23 cellular contexts compared by ENCODE assay signal in the genomic region with DNA sequence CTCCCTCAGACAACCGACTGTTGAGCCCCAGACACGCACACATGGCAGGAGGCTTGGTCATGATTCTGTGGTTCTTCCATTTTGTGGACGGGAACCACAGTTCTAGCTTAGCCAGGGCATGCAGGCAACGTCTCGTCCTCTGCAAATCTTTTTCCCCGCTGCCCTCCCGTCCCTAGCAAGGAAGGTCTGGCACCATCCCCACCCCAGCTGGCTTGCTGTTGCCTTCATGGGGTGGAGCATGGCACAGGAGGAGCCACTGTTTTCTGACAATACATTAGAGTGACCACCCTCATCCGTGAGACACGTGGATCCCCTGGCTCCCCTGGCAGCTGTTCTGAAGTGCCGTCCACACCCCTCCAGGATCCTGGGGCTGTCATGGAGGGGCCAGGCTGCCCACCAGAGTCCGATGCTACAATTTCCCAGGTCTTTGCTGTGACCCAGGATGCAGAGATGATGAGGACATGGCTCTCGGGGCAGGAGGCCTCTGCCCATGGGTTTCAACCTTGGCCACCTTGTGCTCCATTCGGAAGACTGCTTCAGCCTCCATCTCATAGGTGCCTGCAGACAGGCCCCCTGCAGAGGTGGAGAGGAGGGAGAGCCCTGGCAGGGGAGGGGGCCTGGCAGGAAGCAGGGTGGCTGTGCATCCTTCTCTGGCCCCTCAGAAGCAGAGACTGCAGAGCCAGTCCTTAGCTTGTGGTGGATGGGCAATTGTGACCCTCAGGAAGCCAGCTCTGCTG.
A peak's percentile ranks its signal among the peaks of the same experiment; 100 is the strongest.
DNase-seq lines count a peak whose midpoint lies in the region; ATAC-seq, FAIRE-seq and TF ChIP-seq lines count a peak whose summit lies in the region.
"Had no signal": no experiment of that assay in that cellular context is flagged by ENCODE, and none has a peak within 500 bp of the region (broad histone marks: within the 10 kb centered on the region; RNA-seq: fewer than 3 reads in every experiment).

No MANE protein-coding gene starts in this region.

- H4K20me1 ChIP-seq in H9 (ENCODE audit: control insufficient read depth, insufficient read depth, insufficient read length) (no peaks in the 10 kb centered on the region), MM.1S (ENCODE audit: insufficient read depth, low read length) (no peaks in the 10 kb centered on the region)
- H4K20me1 ChIP-seq: BLaER1 had no signal

- H3K4me1 ChIP-seq in H9 (ENCODE audit: insufficient read depth, low read length) (no peaks in the 10 kb centered on the region), kidney (ENCODE audit: control insufficient read depth in 1 of 2, insufficient read depth in 1 of 2, low read depth in 1 of 2, low read length in 2 of 2) (peaks cover 4 to 6% of the 10 kb centered on the region in 2 donors), MM.1S (ENCODE audit: low read length) (0 out of 2 replicates have a peak, but pooled peaks cover 8% of the 10 kb centered on the region)

- H3K27me3 ChIP-seq in H9 (ENCODE audit: insufficient read depth, low read length) (no peaks in the 10 kb centered on the region), MM.1S (replicated peaks; ENCODE audit: insufficient read depth, low read length) (no peaks in the 10 kb centered on the region)
- H3K27me3 ChIP-seq: BLaER1 had no signal

- H2BK12ac ChIP-seq in H9 (ENCODE audit: insufficient read length, low read depth, low read length), result no peak overlapping the region

- H2BK15ac ChIP-seq in H9 (ENCODE audit: low read depth, low read length), result no peak overlapping the region

- no peaks in the 10 kb centered on the region for H3K23me2 ChIP-seq in H9 (ENCODE audit: insufficient read length, low read depth, low read length, poor library complexity, severe bottlenecking)

- H3K4me2 ChIP-seq in H9 (ENCODE audit: insufficient read depth, insufficient read length, low read length) (no peak overlapping the region), MM.1S (ENCODE audit: low read depth, low read length) (no peak overlapping the region)
- H3K4me2 ChIP-seq: BLaER1 had no signal

- no peak overlapping the region for H3K4ac ChIP-seq in H9 (ENCODE audit: low read depth, low read length)

- WGBS in H9 (ENCODE audit: extremely low coverage, insufficient read length, low lambda C conversion rate), result no CpG with 5 or more reads among the region's 13 CpGs

- H3F3A ChIP-seq in MM.1S (ENCODE audit: insufficient read depth, low read length), result no peaks in the 10 kb centered on the region

- H3K23ac ChIP-seq in H9 (ENCODE audit: insufficient read length, low read depth, low read length), result no peak overlapping the region

- no peak overlapping the region for H2BK120ac ChIP-seq in H9 (ENCODE audit: low read depth, low read length, poor library complexity, severe bottlenecking)

- TF ChIP-seq CTCF in H9 (conservative IDR thresholded peaks at IDR 0.05), result no peak
- TF ChIP-seq CTCF in kidney (IDR thresholded peaks at IDR 0.05; ENCODE audit: borderline replicate concordance, extremely low read depth, insufficient read depth), result no peak
- TF ChIP-seq CTCF in type B pancreatic cell (conservative IDR thresholded peaks at IDR 0.05), result no peak
- no peak for TF ChIP-seq CTCF in MM.1S (IDR thresholded peaks at IDR 0.05; ENCODE audit: low read length)

- peak overlapping the region; percentile 65; the same call in 1 of the 2 replicates for H3K14ac ChIP-seq in H9 (ENCODE audit: insufficient read depth, low read length)

- H3K4me1 Mint-ChIP-seq in H9 (peaks cover 0 to 3% of the 10 kb centered on the region in 2 experiments; a peak in 1 of 4 replicates), type B pancreatic cell (ENCODE audit: unreplicated experiment) (no peaks in the 10 kb centered on the region)
- no peaks in the 10 kb centered on the region for H3K4me1 Mint-ChIP-seq in activated naive CD8-positive, alpha-beta T cell treated with anti-CD3 and anti-CD28 coated beads, Interleukin-2, amount 50 U/mL, for 24 hours
- H3K4me1 Mint-ChIP-seq: CD14-positive monocyte; CD4-positive, alpha-beta memory T cell had no signal

- H4K91ac ChIP-seq in H9 (ENCODE audit: insufficient read length, low read depth, low read length), result no peak overlapping the region

- H3K4me3 ChIP-seq in kidney (ENCODE audit: low read length in 2 of 2) (no peak overlapping the region), MM.1S (ENCODE audit: low read length) (no peak overlapping the region)
- H3K4me3 ChIP-seq: BLaER1, GM23248 had no signal

- no peaks in the 10 kb centered on the region for H3K9me2 ChIP-seq in MM.1S (replicated peaks; ENCODE audit: insufficient read depth, low read length)

- H3K27ac ChIP-seq in H9 (ENCODE audit: insufficient read length, low read depth, low read length), result no peak overlapping the region
- H3K27ac ChIP-seq in kidney (ENCODE audit: low read depth in 2 of 2, low read length in 2 of 2), result no peak overlapping the region
- H3K27ac ChIP-seq in MM.1S (ENCODE audit: low read length), result no peak overlapping the region
- H3K27ac ChIP-seq: 22Rv1, BLaER1, GM23248 had no signal

- no peaks in the 10 kb centered on the region for H3K9me3 ChIP-seq in H9 (ENCODE audit: control insufficient read depth, low read depth, low read length)
- no peaks in the 10 kb centered on the region for H3K9me3 ChIP-seq in kidney (ENCODE audit: control insufficient read depth in 1 of 2, low read length in 2 of 2)
- no peaks in the 10 kb centered on the region for H3K9me3 ChIP-seq in MM.1S (replicated peaks; ENCODE audit: insufficient read depth, low read length)
- H3K9me3 ChIP-seq: BLaER1 had no signal

- no peak overlapping the region for H4K8ac ChIP-seq in H9 (replicated peaks; ENCODE audit: insufficient read length, low read depth, low read length)

- ATAC-seq in activated naive CD8-positive, alpha-beta T cell treated with anti-CD3 and anti-CD28 coated beads, Interleukin-2, amount 50 U/mL, for 24 hours, result no peak
- ATAC-seq: HCT116 had no signal

- FAIRE-seq in kidney (lab: Jason Lieb, UNC), result no peak
- FAIRE-seq: GM12892, GM18507, H54, HepG2, HTR-8/SVneo had no signal

- H3K36me3 ChIP-seq in kidney (ENCODE audit: control insufficient read depth in 1 of 2, insufficient read depth in 2 of 2, low read length in 2 of 2) (no peaks in the 10 kb centered on the region), MM.1S (replicated peaks; ENCODE audit: insufficient read depth, low read length) (no peaks in the 10 kb centered on the region)
- H3K36me3 ChIP-seq: BLaER1 had no signal

- H3T11ph ChIP-seq in H9 (ENCODE audit: low read length), result no peak overlapping the region

- H2BK5ac ChIP-seq in H9 (ENCODE audit: insufficient read length, low read length), result no peak overlapping the region

- H2AFZ ChIP-seq in H9 (ENCODE audit: low read length) (no peak overlapping the region), MM.1S (ENCODE audit: low read length) (no peak overlapping the region)
- H2AFZ ChIP-seq: GM23248 had no signal

- H4K5ac ChIP-seq in H9 (ENCODE audit: insufficient read length, low read depth, low read length), result no peak overlapping the region

- H3K4me3 Mint-ChIP-seq in H9, result no peak overlapping the region
- H3K4me3 Mint-ChIP-seq in type B pancreatic cell, result no peak overlapping the region
- no peak overlapping the region for H3K4me3 Mint-ChIP-seq in activated naive CD8-positive, alpha-beta T cell treated with anti-CD3 and anti-CD28 coated beads, Interleukin-2, amount 50 U/mL, for 24 hours
- H3K4me3 Mint-ChIP-seq: CD14-positive monocyte; CD4-positive, alpha-beta memory T cell; HFFc6 had no signal

- H3K9ac ChIP-seq in H9 (ENCODE audit: extremely low read depth, insufficient read length, low read length) (no peak overlapping the region), kidney (ENCODE audit: low read length in 2 of 2) (no peak overlapping the region), MM.1S (ENCODE audit: low read length) (no peak overlapping the region)
- H3K9ac ChIP-seq: BLaER1, GM23248 had no signal

- H3K36me3 Mint-ChIP-seq in H9 (ENCODE audit: insufficient read depth in 1 of 3, low read depth in 3 of 3) (no peaks in the 10 kb centered on the region), type B pancreatic cell (no peaks in the 10 kb centered on the region)
- H3K36me3 Mint-ChIP-seq in activated naive CD8-positive, alpha-beta T cell treated with anti-CD3 and anti-CD28 coated beads, Interleukin-2, amount 50 U/mL, for 24 hours (ENCODE audit: low read depth), result no peaks in the 10 kb centered on the region
- H3K36me3 Mint-ChIP-seq: CD14-positive monocyte; CD4-positive, alpha-beta memory T cell had no signal

- no peaks in the 10 kb centered on the region for H3K79me2 ChIP-seq in H9 (ENCODE audit: insufficient read depth, low read length)
- H3K79me2 ChIP-seq in MM.1S (ENCODE audit: low read length), result no peaks in the 10 kb centered on the region

- H3K18ac ChIP-seq in H9 (ENCODE audit: insufficient read length, low read depth, low read length), result no peak overlapping the region

- H3K79me1 ChIP-seq in H9 (ENCODE audit: insufficient read depth, low read depth, low read length, poor library complexity, severe bottlenecking), result no peaks in the 10 kb centered on the region

- no peak overlapping the region for H3K56ac ChIP-seq in H9 (ENCODE audit: insufficient read length, low read depth, low read length)

- peak; percentile 4 for DNase-seq in activated CD8-positive, alpha-beta memory T cell treated with anti-CD3 and anti-CD28 coated beads, Interleukin-2, amount 50 U/mL, for 48 hours
- no peak for DNase-seq in activated CD8-positive, alpha-beta memory T cell treated with anti-CD3 and anti-CD28 coated beads, Interleukin-2, amount 50 U/mL, for 4 hours
- DNase-seq in H9 (peak; percentile 6), kidney (peak; percentile 24), type B pancreatic cell (ENCODE audit: extremely low spot score, unreplicated experiment) (peak; percentile 53), MM.1S (no peak), nucleus accumbens (lab: John Stamatoyannopoulos, UW) (no peak)
- no peak for DNase-seq in activated naive CD8-positive, alpha-beta T cell treated with anti-CD3 and anti-CD28 coated beads, Interleukin-2, amount 50 U/mL, for 24 hours
- DNase-seq: CD4-positive, alpha-beta memory T cell; DMS153; DMS79; GDM1; GM23248; HFFc6 had no signal

- intact Hi-C loops in kidney (cut with DNase I), result no loop called here

- H3K27ac Mint-ChIP-seq in H9 (peak overlapping the region in 1 of 3 experiments; percentile 70; a peak in 1 of 7 replicates), type B pancreatic cell (no peak overlapping the region)
- no peak overlapping the region for H3K27ac Mint-ChIP-seq in activated naive CD8-positive, alpha-beta T cell treated with anti-CD3 and anti-CD28 coated beads, Interleukin-2, amount 50 U/mL, for 24 hours
- H3K27ac Mint-ChIP-seq: CD14-positive monocyte; CD4-positive, alpha-beta memory T cell; HFFc6 had no signal

- H3K9me3 Mint-ChIP-seq in H9 (no peaks in the 10 kb centered on the region; a peak in 1 of 5 replicates), type B pancreatic cell (no peaks in the 10 kb centered on the region)
- H3K9me3 Mint-ChIP-seq in activated naive CD8-positive, alpha-beta T cell treated with anti-CD3 and anti-CD28 coated beads, Interleukin-2, amount 50 U/mL, for 24 hours, result no peaks in the 10 kb centered on the region

- H2AK5ac ChIP-seq in H9 (ENCODE audit: insufficient read length, low read length), result no peak overlapping the region

- no peak overlapping the region for H2BK20ac ChIP-seq in H9 (ENCODE audit: low read depth, low read length, poor library complexity, severe bottlenecking)

- H3K27me3 Mint-ChIP-seq in H9 (ENCODE audit: low read depth) (peaks cover 6% of the 10 kb centered on the region), type B pancreatic cell (peaks cover 20% of the 10 kb centered on the region)
- H3K27me3 Mint-ChIP-seq in activated naive CD8-positive, alpha-beta T cell treated with anti-CD3 and anti-CD28 coated beads, Interleukin-2, amount 50 U/mL, for 24 hours, result no peaks in the 10 kb centered on the region

Comparison
In these comparisons a context has a peak if more than half of its experiments do, and no peak if none do; other contexts are left out.
1. DNase-seq: peak in activated CD8-positive, alpha-beta memory T cell treated with anti-CD3 and anti-CD28 coated beads, Interleukin-2, amount 50 U/mL, for 48 hours (single experiment), H9 (single experiment), kidney (single experiment) and type B pancreatic cell (single experiment); none in activated CD8-positive, alpha-beta memory T cell treated with anti-CD3 and anti-CD28 coated beads, Interleukin-2, amount 50 U/mL, for 4 hours (single experiment), MM.1S (single experiment), nucleus accumbens (0 of 56) and activated naive CD8-positive, alpha-beta T cell treated with anti-CD3 and anti-CD28 coated beads, Interleukin-2, amount 50 U/mL, for 24 hours (single experiment).